13 cellular contexts compared by ENCODE assay signal in genomic region chr5:33230467-33231078, GRCh38.
"Had no signal": no experiment of that assay in that cellular context is flagged by ENCODE, and none has a peak within 500 bp of the region (broad histone marks: within the 10 kb centered on the region; RNA-seq: fewer than 3 reads in every experiment).

No MANE protein-coding gene starts in this region.

- H3K4me3 ChIP-seq: thyroid gland, uterus had no signal

- H3K9me3 ChIP-seq: thyroid gland, uterus had no signal

- H3K27ac ChIP-seq: WERI-Rb-1 had no signal

- H3K36me3 ChIP-seq: thyroid gland, uterus, WERI-Rb-1 had no signal

- H3K27me3 ChIP-seq: thyroid gland, uterus had no signal

- DNase-seq: activated CD4-positive, alpha-beta T cell treated with anti-CD3 and anti-CD28 coated beads for 48 hours; activated CD8-positive, alpha-beta memory T cell treated with anti-CD3 and anti-CD28 coated beads for 24 hours; activated naive CD4-positive, alpha-beta T cell treated with anti-CD3 and anti-CD28 coated beads for 36 hours; effector memory CD8-positive, alpha-beta T cell; head of caudate nucleus; nephron progenitor cell; stimulated activated CD4-positive, alpha-beta T cell treated with anti-CD3 and anti-CD28 coated beads, Interleukin-4, amount 100 ng/mL, for 4 hours; stimulated activated naive CD8-positive, alpha-beta T cell treated with anti-CD3 and anti-CD28 coated beads, Interleukin-15, amount 100 ng/mL, for 72 hours; thyroid gland; uterus; WERI-Rb-1 had no signal

- H3K4me1 ChIP-seq: uterus had no signal

- ATAC-seq: activated T-helper 17 cell treated with anti-CD3 and anti-CD28 coated beads, Interleukin-2, amount 50 U/mL, for 72 hours; effector memory CD8-positive, alpha-beta T cell; esophagus mucosa; stimulated activated naive CD8-positive, alpha-beta T cell treated with anti-CD3 and anti-CD28 coated beads, Interleukin-15, amount 100 ng/mL, for 72 hours had no signal
